In the genomic region with DNA sequence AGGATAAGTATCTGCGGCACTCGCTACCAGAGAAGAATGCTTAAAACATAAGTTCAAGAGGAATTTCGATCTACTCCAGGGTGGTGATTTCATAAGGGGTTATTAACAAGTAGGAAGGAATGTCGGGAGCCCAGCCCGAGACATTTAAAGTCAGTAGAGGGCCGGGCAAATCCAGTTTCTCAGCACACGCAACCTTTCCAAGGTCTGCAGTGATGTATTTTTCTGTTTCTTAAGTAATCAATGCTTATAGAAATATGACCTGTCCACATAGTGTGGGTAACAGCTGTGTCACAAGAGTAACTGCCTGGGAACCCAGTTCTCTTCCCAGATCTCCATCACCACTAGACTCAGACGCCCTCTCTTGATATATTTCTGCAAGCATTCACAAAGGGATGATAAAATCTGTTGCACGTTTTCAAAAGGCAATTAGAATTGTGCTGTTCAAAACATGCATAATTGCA, we compare ENCODE assay signal across 12 cellular contexts.
DNase-seq lines count a peak whose midpoint lies in the region; ATAC-seq, FAIRE-seq and TF ChIP-seq lines count a peak whose summit lies in the region.
"Had no signal": no experiment of that assay in that cellular context is flagged by ENCODE, and none has a peak within 500 bp of the region (broad histone marks: within the 10 kb centered on the region; RNA-seq: fewer than 3 reads in every experiment).

No MANE protein-coding gene starts in this region.

- POLR2A ChIA-PET in activated CD4-positive, alpha-beta T cell treated with anti-CD3 and anti-CD28 coated beads for 36 hours (lab: Charles Lee), result no interaction called here

- H3K4me1 Mint-ChIP-seq in activated CD4-positive, alpha-beta T cell treated with anti-CD3 and anti-CD28 coated beads for 36 hours, result no peaks in the 10 kb centered on the region
- no peaks in the 10 kb centered on the region for H3K4me1 Mint-ChIP-seq in activated T-helper 2 cell treated with anti-CD3 and anti-CD28 coated beads, Interferon-gamma antibody, Interleukin-2, Interleukin-4, amounts not matched to agents 10 μg/mL and 5 μg/mL and 100 μg/mL, durations not matched to agents 14 hours and 24 hours and 36 hours (ENCODE audit: low read depth)

- no peaks in the 10 kb centered on the region for H3K36me3 ChIP-seq in hepatocyte (replicated peaks; ENCODE audit: insufficient read depth, low read depth)
- no peaks in the 10 kb centered on the region for H3K36me3 ChIP-seq in testis (ENCODE audit: low read depth, missing control alignments)
- H3K36me3 ChIP-seq: heart right ventricle had no signal

- no peak overlapping the region for H3K27ac Mint-ChIP-seq in activated CD4-positive, alpha-beta T cell treated with anti-CD3 and anti-CD28 coated beads for 36 hours
- no peak overlapping the region for H3K27ac Mint-ChIP-seq in activated T-helper 2 cell treated with anti-CD3 and anti-CD28 coated beads, Interferon-gamma antibody, Interleukin-2, Interleukin-4, amounts not matched to agents 10 μg/mL and 5 μg/mL and 100 μg/mL, durations not matched to agents 14 hours and 24 hours and 36 hours
- H3K27ac Mint-ChIP-seq: naive B cell had no signal

- no peaks in the 10 kb centered on the region for H3K9me2 ChIP-seq in hepatocyte (replicated peaks; ENCODE audit: insufficient read depth)

- H2AFZ ChIP-seq in hepatocyte, result no peak overlapping the region

- 88% methylated on average over 9 of the region's 9 CpGs for WGBS in hepatocyte (ENCODE audit: low lambda C conversion rate, missing lambda C conversion rate)
- WGBS in testis, 2 donors, result 70 to 83% methylated on average over 9 of the region's 9 CpGs

- H3K27me3 ChIP-seq in hepatocyte, result no peaks in the 10 kb centered on the region
- H3K27me3 ChIP-seq in testis, result no peaks in the 10 kb centered on the region

- H3K4me1 ChIP-seq in hepatocyte (ENCODE audit: insufficient read depth), result peaks cover 13% of the 10 kb centered on the region
- no peaks in the 10 kb centered on the region for H3K4me1 ChIP-seq in testis

- no peaks in the 10 kb centered on the region for H3K9me3 Mint-ChIP-seq in activated CD4-positive, alpha-beta T cell treated with anti-CD3 and anti-CD28 coated beads for 36 hours (ENCODE audit: low read depth)
- no peaks in the 10 kb centered on the region for H3K9me3 Mint-ChIP-seq in activated T-helper 2 cell treated with anti-CD3 and anti-CD28 coated beads, Interferon-gamma antibody, Interleukin-2, Interleukin-4, amounts not matched to agents 10 μg/mL and 5 μg/mL and 100 μg/mL, durations not matched to agents 14 hours and 24 hours and 36 hours
- H3K9me3 Mint-ChIP-seq: naive B cell had no signal

- ATAC-seq in activated CD4-positive, alpha-beta T cell treated with anti-CD3 and anti-CD28 coated beads for 36 hours, result no peak

- H3K27me3 Mint-ChIP-seq in activated CD4-positive, alpha-beta T cell treated with anti-CD3 and anti-CD28 coated beads for 36 hours, result peaks cover 19% of the 10 kb centered on the region
- H3K27me3 Mint-ChIP-seq in activated T-helper 2 cell treated with anti-CD3 and anti-CD28 coated beads, Interferon-gamma antibody, Interleukin-2, Interleukin-4, amounts not matched to agents 10 μg/mL and 5 μg/mL and 100 μg/mL, durations not matched to agents 14 hours and 24 hours and 36 hours (ENCODE audit: low read depth), result peaks cover 26% of the 10 kb centered on the region

- intact Hi-C loops in testis (cut with DNase I; ENCODE audit: low total_unique reads), result no loop called here
- intact Hi-C loops in activated CD4-positive, alpha-beta T cell treated with anti-CD3 and anti-CD28 coated beads for 36 hours (cut with DNase I, micrococcal nuclease), result no loop called here
- intact Hi-C loops in activated T-helper 2 cell treated with anti-CD3 and anti-CD28 coated beads, Interferon-gamma antibody, Interleukin-2, Interleukin-4, amounts not matched to agents 10 μg/mL and 5 μg/mL and 100 μg/mL, durations not matched to agents 14 hours and 24 hours and 36 hours (cut with micrococcal nuclease), result no loop called here

- TF ChIP-seq CTCF in hepatocyte (IDR thresholded peaks at IDR 0.05; ENCODE audit: poor library complexity), result no peak
- no peak for TF ChIP-seq CTCF in testis (IDR thresholded peaks at IDR 0.05)

- H3K4me2 ChIP-seq in hepatocyte, result no peak overlapping the region

- H4K20me1 ChIP-seq in hepatocyte (ENCODE audit: insufficient read depth, poor library complexity, severe bottlenecking), result no peaks in the 10 kb centered on the region

- no peak overlapping the region for H3K4me3 Mint-ChIP-seq in activated CD4-positive, alpha-beta T cell treated with anti-CD3 and anti-CD28 coated beads for 36 hours
- H3K4me3 Mint-ChIP-seq in activated T-helper 2 cell treated with anti-CD3 and anti-CD28 coated beads, Interferon-gamma antibody, Interleukin-2, Interleukin-4, amounts not matched to agents 10 μg/mL and 5 μg/mL and 100 μg/mL, durations not matched to agents 14 hours and 24 hours and 36 hours (ENCODE audit: low read depth), result no peak overlapping the region
- H3K4me3 Mint-ChIP-seq: naive B cell had no signal

- H3K4me3 ChIP-seq in hepatocyte (no peak overlapping the region), testis (no peak overlapping the region)
- H3K4me3 ChIP-seq: heart right ventricle had no signal

- peak; percentile 99 for FAIRE-seq in H54 (lab: Jason Lieb, UNC)

- peak; percentile 33 for DNase-seq in H54 (ENCODE audit: insufficient read length, low spot score)
- DNase-seq in amniotic epithelial cell (ENCODE audit: low read depth), result peak; percentile 87
- no peak for DNase-seq in hepatocyte (ENCODE audit: low spot score)
- DNase-seq in superior temporal gyrus (ENCODE audit: extremely low spot score), result peak; percentile 47
- DNase-seq in NK-92 (lab: John Stamatoyannopoulos, UW; ENCODE audit: unreplicated experiment), result no peak
- no peak for DNase-seq in testis
- no peak for DNase-seq in activated CD4-positive, alpha-beta T cell treated with anti-CD3 and anti-CD28 coated beads for 36 hours
- no peak for DNase-seq in activated T-helper 2 cell treated with anti-CD3 and anti-CD28 coated beads, Interferon-gamma antibody, Interleukin-2, Interleukin-4, amounts not matched to agents 10 μg/mL and 5 μg/mL and 100 μg/mL, durations not matched to agents 14 hours and 24 hours and 36 hours (ENCODE audit: low spot score)
- DNase-seq: activated T-cell treated with anti-CD3 and anti-CD28 coated beads, Interleukin-2, amount 50 U/mL, for 1 hour; heart right ventricle; naive B cell; NK-92 treated with Interleukin-12 subunit alpha and Interleukin-12 subunit beta, amount 100 ng/mL, for 24 hours had no signal

- CTCF ChIA-PET in activated CD4-positive, alpha-beta T cell treated with anti-CD3 and anti-CD28 coated beads for 36 hours (lab: Charles Lee), result no interaction called here

- H3K9me3 ChIP-seq in hepatocyte (ENCODE audit: low read depth) (no peaks in the 10 kb centered on the region), testis (no peaks in the 10 kb centered on the region)
- H3K9me3 ChIP-seq: heart right ventricle had no signal

- H3K36me3 Mint-ChIP-seq in activated CD4-positive, alpha-beta T cell treated with anti-CD3 and anti-CD28 coated beads for 36 hours (ENCODE audit: low read depth), result no peaks in the 10 kb centered on the region
- H3K36me3 Mint-ChIP-seq in activated T-helper 2 cell treated with anti-CD3 and anti-CD28 coated beads, Interferon-gamma antibody, Interleukin-2, Interleukin-4, amounts not matched to agents 10 μg/mL and 5 μg/mL and 100 μg/mL, durations not matched to agents 14 hours and 24 hours and 36 hours (ENCODE audit: low read depth), result no peaks in the 10 kb centered on the region
- H3K36me3 Mint-ChIP-seq: naive B cell had no signal

- H3K27ac ChIP-seq in hepatocyte, result peak overlapping the region; percentile 74
- no peak overlapping the region for H3K27ac ChIP-seq in testis

- H3K79me2 ChIP-seq in hepatocyte, result no peaks in the 10 kb centered on the region

- no peak for TF ChIP-seq POLR2A in H54 (IDR thresholded peaks at IDR 0.05; ENCODE audit: low read depth, low read length)
- no peak for TF ChIP-seq POLR2A in testis (IDR thresholded peaks at IDR 0.05)

Comparison
In these comparisons a context has a peak if more than half of its experiments do, and no peak if none do; other contexts are left out.
1. DNase-seq: peak in H54 (single experiment), amniotic epithelial cell (single experiment) and superior temporal gyrus (single experiment); none in hepatocyte (single experiment), NK-92 (single experiment), testis (single experiment), activated CD4-positive, alpha-beta T cell treated with anti-CD3 and anti-CD28 coated beads for 36 hours (single experiment) and activated T-helper 2 cell treated with anti-CD3 and anti-CD28 coated beads, Interferon-gamma antibody, Interleukin-2, Interleukin-4, amounts not matched to agents 10 μg/mL and 5 μg/mL and 100 μg/mL, durations not matched to agents 14 hours and 24 hours and 36 hours (single experiment).